ENCODE assay signal across 27 cellular contexts in genomic region chr20:22420116-22420598, GRCh38.
"Had no signal": no experiment of that assay in that cellular context is flagged by ENCODE, and none has a peak within 500 bp of the region (broad histone marks: within the 10 kb centered on the region; RNA-seq: fewer than 3 reads in every experiment).

No MANE protein-coding gene starts in this region.

- DNase-seq: colonic mucosa; cortex of kidney; effector CD8-positive, alpha-beta T cell; effector memory CD8-positive, alpha-beta T cell; endodermal cell; erythroblast; esophagus squamous epithelium; foreskin fibroblast; foreskin melanocyte; gastrocnemius medialis; glutamatergic neuron; head of caudate nucleus; heart right ventricle; hippocampal formation; left cardiac atrium; left lung; left ventricle myocardium superior; mammary epithelial cell; mesendoderm; midbrain; naive thymus-derived CD4-positive, alpha-beta T cell had no signal

- H3K27me3 ChIP-seq: colonic mucosa, gastrocnemius medialis, left lung had no signal

- H3K27ac ChIP-seq: colonic mucosa, epithelial cell of prostate, esophagus squamous epithelium, gastrocnemius medialis, heart right ventricle, left lung had no signal

- H3K9me3 ChIP-seq: colonic mucosa, esophagus squamous epithelium, gastrocnemius medialis, heart right ventricle, left lung had no signal

- H3K36me3 ChIP-seq: colonic mucosa, esophagus squamous epithelium, gastrocnemius medialis, heart right ventricle, left lung had no signal

- H3K4me1 ChIP-seq: colonic mucosa, esophagus squamous epithelium, gastrocnemius medialis, heart right ventricle, left lung had no signal

- ATAC-seq: effector memory CD8-positive, alpha-beta T cell; esophagus mucosa; gastrocnemius medialis; heart right ventricle; left cardiac atrium; left lung; left ventricle myocardium superior; naive thymus-derived CD4-positive, alpha-beta T cell had no signal

- FAIRE-seq: endometrium, islet of Langerhans, keratinocyte had no signal

- H3K4me3 ChIP-seq: colonic mucosa, esophagus squamous epithelium, gastrocnemius medialis, heart right ventricle, left lung, lung had no signal
